Comparison of ENCODE assay signal across 39 cellular contexts in genomic region chr3:157637866-157638265, GRCh38.
"Had no signal": no experiment of that assay in that cellular context is flagged by ENCODE, and none has a peak within 500 bp of the region (broad histone marks: within the 10 kb centered on the region; RNA-seq: fewer than 3 reads in every experiment).

No MANE protein-coding gene starts in this region.

- H3K27me3 ChIP-seq: ascending aorta, cardiac muscle cell had no signal

- H3K9me3 Mint-ChIP-seq: activated CD4-positive, alpha-beta memory T cell treated with anti-CD3 and anti-CD28 coated beads, Interleukin-2, amount 10 ng/mL, durations not matched to agents 7 days and 5 days; activated naive CD4-positive, alpha-beta T cell treated with anti-CD3 and anti-CD28 coated beads, Interleukin-2, amount 10 ng/mL, durations not matched to agents 7 days and 5 days; activated T-helper 2 cell treated with anti-CD3 and anti-CD28 coated beads, Interferon-gamma antibody, Interleukin-2, Interleukin-4, amounts not matched to agents 10 μg/mL and 5 μg/mL and 100 μg/mL, durations not matched to agents 14 hours and 24 hours and 36 hours had no signal

- H3K9me3 ChIP-seq: ascending aorta had no signal

- H3K4me3 ChIP-seq: ascending aorta, cardiac muscle cell had no signal

- H3K36me3 ChIP-seq: ascending aorta, cardiac muscle cell had no signal

- H3K4me1 Mint-ChIP-seq: activated CD4-positive, alpha-beta memory T cell treated with anti-CD3 and anti-CD28 coated beads, Interleukin-2, amount 10 ng/mL, durations not matched to agents 7 days and 5 days; activated CD4-positive, alpha-beta T cell treated with anti-CD3 and anti-CD28 coated beads for 36 hours; activated CD4-positive, alpha-beta T cell treated with anti-CD3 and anti-CD28 coated beads, Interleukin-2, amount 10 ng/mL, durations not matched to agents 7 days and 5 days; activated CD8-positive, alpha-beta memory T cell treated with anti-CD3 and anti-CD28 coated beads, Interleukin-2, amount 10 ng/mL, durations not matched to agents 7 days and 5 days; activated naive CD4-positive, alpha-beta T cell treated with anti-CD3 and anti-CD28 coated beads, Interleukin-2, amount 10 ng/mL, durations not matched to agents 7 days and 5 days; activated naive CD4-positive, alpha-beta T cell treated with anti-CD3 and anti-CD28 coated beads, Interleukin-2, amount 50 U/mL, for 24 hours; activated naive CD8-positive, alpha-beta T cell treated with anti-CD3 and anti-CD28 coated beads, Interleukin-2, amount 10 ng/mL, durations not matched to agents 7 days and 5 days; activated naive CD8-positive, alpha-beta T cell treated with anti-CD3 and anti-CD28 coated beads, Interleukin-2, amount 50 U/mL, for 24 hours; central memory CD8-positive, alpha-beta T cell had no signal

- ATAC-seq: activated CD4-positive, alpha-beta T cell treated with anti-CD3 and anti-CD28 coated beads for 36 hours; activated CD4-positive, CD25-positive, alpha-beta regulatory T cell treated with anti-CD3 and anti-CD28 coated beads, Interleukin-2, amount 50 U/mL, for 24 hours; activated CD8-positive, alpha-beta memory T cell treated with anti-CD3 and anti-CD28 coated beads, Interleukin-2, amount 10 ng/mL, durations not matched to agents 7 days and 5 days; activated CD8-positive, alpha-beta T cell treated with anti-CD3 and anti-CD28 coated beads, Interleukin-2, amount 10 ng/mL, durations not matched to agents 7 days and 5 days; activated naive CD8-positive, alpha-beta T cell treated with anti-CD3 and anti-CD28 coated beads, Interleukin-2, amount 50 U/mL, for 24 hours had no signal

- H3K27me3 Mint-ChIP-seq: activated naive CD8-positive, alpha-beta T cell treated with anti-CD3 and anti-CD28 coated beads, Interleukin-2, amount 10 ng/mL, durations not matched to agents 7 days and 5 days had no signal

- H3K27ac ChIP-seq: ascending aorta, cardiac muscle cell, VCaP had no signal

- H3K27ac Mint-ChIP-seq: activated CD4-positive, alpha-beta memory T cell treated with anti-CD3 and anti-CD28 coated beads, Interleukin-2, amount 10 ng/mL, durations not matched to agents 7 days and 5 days; activated CD4-positive, alpha-beta T cell treated with anti-CD3 and anti-CD28 coated beads for 36 hours; activated CD4-positive, alpha-beta T cell treated with anti-CD3 and anti-CD28 coated beads, Interleukin-2, amount 10 ng/mL, durations not matched to agents 7 days and 5 days; activated CD8-positive, alpha-beta memory T cell treated with anti-CD3 and anti-CD28 coated beads, Interleukin-2, amount 10 ng/mL, durations not matched to agents 7 days and 5 days; activated CD8-positive, alpha-beta T cell treated with anti-CD3 and anti-CD28 coated beads, Interleukin-2, amount 10 ng/mL, durations not matched to agents 7 days and 5 days; activated naive CD4-positive, alpha-beta T cell treated with anti-CD3 and anti-CD28 coated beads, Interleukin-2, amount 10 ng/mL, durations not matched to agents 7 days and 5 days; activated naive CD4-positive, alpha-beta T cell treated with anti-CD3 and anti-CD28 coated beads, Interleukin-2, amount 50 U/mL, for 24 hours; activated naive CD8-positive, alpha-beta T cell; activated naive CD8-positive, alpha-beta T cell treated with anti-CD3 and anti-CD28 coated beads, Interleukin-2, amount 10 ng/mL, durations not matched to agents 7 days and 5 days; activated naive CD8-positive, alpha-beta T cell treated with anti-CD3 and anti-CD28 coated beads, Interleukin-2, amount 50 U/mL, for 24 hours; activated T-cell treated with anti-CD3 and anti-CD28 coated beads, Interleukin-2, amount 50 U/mL, for 24 hours; activated T-helper 2 cell treated with anti-CD3 and anti-CD28 coated beads, Interferon-gamma antibody, Interleukin-2, Interleukin-4, amounts not matched to agents 10 μg/mL and 5 μg/mL and 100 μg/mL, durations not matched to agents 14 hours and 24 hours and 36 hours; brain; T-helper 1 cell treated with Interleukin-12 subunit alpha and Interleukin-12 subunit beta and Interleukin-4 antibody, amounts not matched to agents 30 μg/mL and 1 μg/mL, for 36 hours; T-helper 2 cell treated with Interferon-gamma antibody and Interleukin-4, amounts not matched to agents 5 μg/mL and 100 μg/mL, for 36 hours had no signal

- H3K4me1 ChIP-seq: ascending aorta had no signal

- FAIRE-seq: bronchial epithelial cell, TTC549 had no signal

- H3K36me3 Mint-ChIP-seq: activated CD8-positive, alpha-beta memory T cell treated with anti-CD3 and anti-CD28 coated beads, Interleukin-2, amount 10 ng/mL, durations not matched to agents 7 days and 5 days; activated naive CD4-positive, alpha-beta T cell treated with anti-CD3 and anti-CD28 coated beads, Interleukin-2, amount 10 ng/mL, durations not matched to agents 7 days and 5 days; activated naive CD8-positive, alpha-beta T cell; activated naive CD8-positive, alpha-beta T cell treated with anti-CD3 and anti-CD28 coated beads, Interleukin-2, amount 10 ng/mL, durations not matched to agents 7 days and 5 days; brain had no signal

- DNase-seq: activated CD4-positive, alpha-beta memory T cell treated with anti-CD3 and anti-CD28 coated beads, Interleukin-2, amount 10 ng/mL, durations not matched to agents 7 days and 5 days; activated CD4-positive, alpha-beta T cell treated with anti-CD3 and anti-CD28 coated beads for 1 hour; activated CD4-positive, alpha-beta T cell treated with anti-CD3 and anti-CD28 coated beads for 36 hours; activated CD4-positive, alpha-beta T cell treated with anti-CD3 and anti-CD28 coated beads for 48 hours; activated CD4-positive, alpha-beta T cell treated with anti-CD3 and anti-CD28 coated beads, Interleukin-2, amount 10 ng/mL, durations not matched to agents 7 days and 5 days; activated CD4-positive, alpha-beta T cell treated with anti-CD3 and anti-CD28 coated beads, Interleukin-2, amount 50 U/mL, for 48 hours; activated CD4-positive, CD25-positive, alpha-beta regulatory T cell; activated CD8-positive, alpha-beta memory T cell treated with anti-CD3 and anti-CD28 coated beads for 24 hours; activated CD8-positive, alpha-beta memory T cell treated with anti-CD3 and anti-CD28 coated beads, Interleukin-2, amount 10 ng/mL, durations not matched to agents 7 days and 5 days; activated CD8-positive, alpha-beta memory T cell treated with anti-CD3 and anti-CD28 coated beads, Interleukin-2, amount 50 U/mL, for 48 hours; activated CD8-positive, alpha-beta T cell treated with anti-CD3 and anti-CD28 coated beads, Interleukin-2, amount 10 ng/mL, durations not matched to agents 7 days and 5 days; activated effector memory CD4-positive, alpha-beta T cell treated with Interleukin-2 at 50 U/mL for 16 hours; activated gamma-delta T cell; activated naive CD4-positive, alpha-beta T cell treated with anti-CD3 and anti-CD28 coated beads, Interleukin-2, amount 10 ng/mL, durations not matched to agents 7 days and 5 days; activated naive CD4-positive, alpha-beta T cell treated with Interleukin-2 at 50 U/mL for 16 hours; activated naive CD8-positive, alpha-beta T cell treated with anti-CD3 and anti-CD28 coated beads, Interleukin-2, amount 10 ng/mL, durations not matched to agents 7 days and 5 days; activated naive CD8-positive, alpha-beta T cell treated with anti-CD3 and anti-CD28 coated beads, Interleukin-2, amount 50 U/mL, for 24 hours; activated T-cell treated with anti-CD3 and anti-CD28 coated beads, Interleukin-2, amount 50 U/mL, for 24 hours; activated T-cell treated with anti-CD3 and anti-CD28 coated beads, Interleukin-2, amount 50 U/mL, for 48 hours; amygdala; anterior cingulate cortex; caudate nucleus; cerebellar nuclear complex; T-helper 1 cell; T-helper 2 cell; T-helper 9 cell had no signal

- H3K4me3 Mint-ChIP-seq: activated CD4-positive, alpha-beta memory T cell treated with anti-CD3 and anti-CD28 coated beads, Interleukin-2, amount 10 ng/mL, durations not matched to agents 7 days and 5 days; activated CD4-positive, alpha-beta T cell treated with anti-CD3 and anti-CD28 coated beads for 36 hours; activated CD4-positive, alpha-beta T cell treated with anti-CD3 and anti-CD28 coated beads, Interleukin-2, amount 10 ng/mL, durations not matched to agents 7 days and 5 days; activated CD8-positive, alpha-beta memory T cell treated with anti-CD3 and anti-CD28 coated beads, Interleukin-2, amount 10 ng/mL, durations not matched to agents 7 days and 5 days; activated CD8-positive, alpha-beta T cell treated with anti-CD3 and anti-CD28 coated beads, Interleukin-2, amount 10 ng/mL, durations not matched to agents 7 days and 5 days; activated naive CD4-positive, alpha-beta T cell treated with anti-CD3 and anti-CD28 coated beads, Interleukin-2, amount 10 ng/mL, durations not matched to agents 7 days and 5 days; activated naive CD4-positive, alpha-beta T cell treated with anti-CD3 and anti-CD28 coated beads, Interleukin-2, amount 50 U/mL, for 24 hours; activated naive CD8-positive, alpha-beta T cell; activated naive CD8-positive, alpha-beta T cell treated with anti-CD3 and anti-CD28 coated beads, Interleukin-2, amount 10 ng/mL, durations not matched to agents 7 days and 5 days; activated naive CD8-positive, alpha-beta T cell treated with anti-CD3 and anti-CD28 coated beads, Interleukin-2, amount 50 U/mL, for 24 hours; activated T-cell treated with anti-CD3 and anti-CD28 coated beads, Interleukin-2, amount 50 U/mL, for 24 hours; brain; central memory CD8-positive, alpha-beta T cell; T-helper 1 cell treated with Interleukin-12 subunit alpha and Interleukin-12 subunit beta and Interleukin-4 antibody, amounts not matched to agents 30 μg/mL and 1 μg/mL, for 36 hours; T-helper 2 cell treated with Interferon-gamma antibody and Interleukin-4, amounts not matched to agents 5 μg/mL and 100 μg/mL, for 36 hours had no signal
